In genomic region chr11:372809-373715, GRCh38 we compare ENCODE assay signal across 24 cellular contexts.
"Had no signal": no experiment of that assay in that cellular context is flagged by ENCODE, and none has a peak within 500 bp of the region (broad histone marks: within the 10 kb centered on the region; RNA-seq: fewer than 3 reads in every experiment).

No MANE protein-coding gene starts in this region.

- H3K36me3 Mint-ChIP-seq: activated naive CD8-positive, alpha-beta T cell; immature natural killer cell; natural killer cell had no signal

- H3K4me3 Mint-ChIP-seq: activated naive CD8-positive, alpha-beta T cell; activated T-cell treated with anti-CD3 and anti-CD28 coated beads, Interleukin-2, amount 50 U/mL, for 72 hours; endodermal cell; immature natural killer cell; natural killer cell; T-helper 2 cell treated with Interferon-gamma antibody and Interleukin-4, amounts not matched to agents 5 μg/mL and 100 μg/mL, for 36 hours had no signal

- DNase-seq: activated CD4-positive, alpha-beta T cell treated with anti-CD3 and anti-CD28 coated beads for 4 hours; activated CD4-positive, alpha-beta T cell treated with anti-CD3 and anti-CD28 coated beads, Interleukin-2, amount 50 U/mL, for 4 hours; activated CD4-positive, CD25-positive, alpha-beta regulatory T cell; activated naive CD4-positive, alpha-beta T cell; activated T-cell treated with anti-CD3 and anti-CD28 coated beads for 4 hours; activated T-cell treated with anti-CD3 and anti-CD28 coated beads, Interleukin-2, amount 50 U/mL, for 72 hours; aorta; body of pancreas; endodermal cell; foreskin keratinocyte; immature natural killer cell; lower lobe of right lung; mesenchymal stem cell; natural killer cell; stimulated activated CD4-positive, alpha-beta T cell treated with anti-CD3 and anti-CD28 coated beads, Interleukin-2, amount 100 ng/mL, for 48 hours; stimulated activated naive CD8-positive, alpha-beta T cell treated with anti-CD3 and anti-CD28 coated beads, Interleukin-15, Interleukin-2, amounts not matched to agents 100 U/mL and 50 U/mL, for 24 hours; thyroid gland had no signal

- H3K4me1 ChIP-seq: foreskin keratinocyte, right lobe of liver had no signal

- H3K36me3 ChIP-seq: heart left ventricle, lower lobe of right lung, right lobe of liver, thyroid gland had no signal

- H3K9me3 ChIP-seq: body of pancreas, esophagus muscularis mucosa, heart left ventricle, lower lobe of right lung, right lobe of liver, thyroid gland had no signal

- H3K27ac ChIP-seq: body of pancreas, cardiac muscle cell, esophagus muscularis mucosa, foreskin keratinocyte, heart left ventricle, lower lobe of right lung, right lobe of liver, thyroid gland had no signal

- H3K27me3 ChIP-seq: cardiac muscle cell had no signal

- ATAC-seq: activated T-cell treated with anti-CD3 and anti-CD28 coated beads, Interleukin-2, amount 50 U/mL, for 72 hours; body of pancreas; foreskin keratinocyte; heart left ventricle; left lobe of liver; lower lobe of right lung; natural killer cell; right lobe of liver; stimulated activated naive CD8-positive, alpha-beta T cell treated with anti-CD3 and anti-CD28 coated beads, Interleukin-15, Interleukin-2, amounts not matched to agents 100 U/mL and 50 U/mL, for 24 hours had no signal

- H3K9me3 Mint-ChIP-seq: activated T-cell treated with anti-CD3 and anti-CD28 coated beads, Interleukin-2, amount 50 U/mL, for 72 hours; immature natural killer cell; natural killer cell had no signal

- H3K4me3 ChIP-seq: body of pancreas, cardiac muscle cell, esophagus muscularis mucosa, heart left ventricle, lower lobe of right lung, right lobe of liver, thyroid gland had no signal

- H3K27ac Mint-ChIP-seq: activated naive CD8-positive, alpha-beta T cell; activated T-cell treated with anti-CD3 and anti-CD28 coated beads, Interleukin-2, amount 50 U/mL, for 72 hours; endodermal cell had no signal
